17 cellular contexts compared by ENCODE assay signal in the genomic region with DNA sequence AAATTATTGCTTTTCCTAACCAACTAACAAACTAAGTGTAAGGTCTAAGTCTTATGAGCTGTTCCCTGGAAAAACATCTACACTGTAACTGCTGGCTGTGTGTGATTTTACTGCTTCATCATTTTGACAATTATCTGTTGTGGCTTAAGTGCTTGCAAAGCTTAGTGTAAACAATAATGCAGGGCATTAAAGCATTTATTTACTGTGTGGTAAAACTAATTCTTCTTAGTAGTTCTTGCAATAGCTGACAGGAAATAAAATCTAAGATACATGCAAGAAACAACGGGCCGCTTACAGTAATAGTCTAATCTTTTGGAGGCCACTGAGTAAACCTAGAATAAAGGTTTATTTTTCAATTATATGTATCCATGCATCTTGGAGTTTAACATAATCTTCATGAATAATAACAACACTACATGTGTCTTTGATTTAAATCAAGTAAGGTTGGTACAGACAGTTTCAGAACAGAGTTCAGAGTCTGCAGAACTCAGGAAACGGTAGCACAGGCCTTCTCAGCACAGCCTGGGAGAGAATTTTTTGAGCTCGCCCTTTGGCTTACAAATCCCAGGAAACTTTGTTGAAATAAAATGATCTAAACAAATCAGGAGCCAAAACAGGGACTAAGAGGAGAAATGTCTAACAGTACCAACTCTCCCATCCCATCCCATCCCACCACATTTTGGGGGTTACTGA.
"Had no signal": no experiment of that assay in that cellular context is flagged by ENCODE, and none has a peak within 500 bp of the region (broad histone marks: within the 10 kb centered on the region; RNA-seq: fewer than 3 reads in every experiment).

No MANE protein-coding gene starts in this region.

- H3K4me1 ChIP-seq: colonic mucosa, parathyroid adenoma, spleen, upper lobe of left lung had no signal

- H3K9ac ChIP-seq: parathyroid adenoma had no signal

- DNase-seq: activated B cell treated with CpG ODN at 0.5 μM for 24 hours; activated CD4-positive, alpha-beta memory T cell treated with anti-CD3 and anti-CD28 coated beads, Interleukin-2, amount 10 ng/mL, durations not matched to agents 7 days and 5 days; activated CD4-positive, alpha-beta T cell treated with anti-CD3 and anti-CD28 coated beads for 4 hours; activated CD8-positive, alpha-beta memory T cell treated with anti-CD3 and anti-CD28 coated beads, Interleukin-2, amount 10 ng/mL, durations not matched to agents 7 days and 5 days; activated naive CD4-positive, alpha-beta T cell treated with anti-CD3 and anti-CD28 coated beads for 36 hours; anterior cingulate cortex; caudate nucleus; colonic mucosa; erythroblast; naive thymus-derived CD8-positive, alpha-beta T cell; sigmoid colon; spleen; stimulated activated CD4-positive, alpha-beta T cell treated with anti-CD3 and anti-CD28 coated beads, Interleukin-4, amount 100 ng/mL, for 4 hours; upper lobe of left lung had no signal

- H3K36me3 ChIP-seq: colonic mucosa, neutrophil, sigmoid colon, spleen, thoracic aorta, upper lobe of left lung had no signal

- H2AFZ ChIP-seq: parathyroid adenoma had no signal

- H3K27ac ChIP-seq: colonic mucosa, neutrophil, parathyroid adenoma, sigmoid colon, spleen, thoracic aorta, upper lobe of left lung had no signal

- H3K9me3 ChIP-seq: colonic mucosa, neutrophil, sigmoid colon, spleen, thoracic aorta, upper lobe of left lung had no signal

- H3K4me3 ChIP-seq: colonic mucosa, sigmoid colon, spleen, thoracic aorta, upper lobe of left lung had no signal

- H3K27me3 ChIP-seq: colonic mucosa, neutrophil, sigmoid colon, spleen, upper lobe of left lung had no signal
